12 cellular contexts compared by ENCODE assay signal in the genomic region with DNA sequence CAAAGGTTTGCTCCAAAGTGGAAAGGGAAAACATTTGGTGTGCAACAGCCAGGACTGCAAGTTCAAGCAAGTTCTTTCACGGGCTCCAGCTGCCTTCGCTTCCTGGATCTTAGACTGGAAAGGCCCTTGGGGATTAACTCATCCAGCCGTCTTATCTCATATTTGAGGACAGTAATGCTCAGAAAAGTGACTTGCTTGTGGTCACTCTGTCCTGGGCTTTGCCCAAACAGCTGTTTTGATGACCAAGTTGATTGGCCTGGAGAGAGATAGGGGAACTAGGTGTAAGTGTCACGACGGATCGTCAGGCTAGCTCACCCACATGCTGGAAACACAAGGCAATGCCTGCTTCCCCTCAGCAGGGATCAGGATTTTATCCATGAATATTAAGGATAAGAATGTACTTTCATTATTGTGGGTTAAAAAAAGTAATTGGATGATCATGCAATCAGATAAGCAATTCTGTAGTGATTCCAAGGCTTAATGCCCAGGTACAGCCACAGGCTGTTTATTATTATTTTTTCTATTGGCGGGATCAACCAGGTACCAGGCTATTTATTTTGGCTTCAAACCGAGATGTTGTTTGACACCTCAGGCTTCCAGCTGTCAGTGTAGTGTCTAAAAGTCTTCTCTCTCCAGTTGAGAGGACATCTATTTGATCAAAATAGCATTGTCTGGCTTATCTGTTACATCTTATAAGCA.
A peak's percentile ranks its signal among the peaks of the same experiment; 100 is the strongest.
DNase-seq lines count a peak whose midpoint lies in the region; ATAC-seq, FAIRE-seq and TF ChIP-seq lines count a peak whose summit lies in the region.
"Had no signal": no experiment of that assay in that cellular context is flagged by ENCODE, and none has a peak within 500 bp of the region (broad histone marks: within the 10 kb centered on the region; RNA-seq: fewer than 3 reads in every experiment).

No MANE protein-coding gene starts in this region.

- H3K4me1 ChIP-seq in thyroid gland: peaks cover 31 to 32% of the 10 kb centered on the region in 2 donors

- H3K36me3 ChIP-seq in bronchial epithelial cell (ENCODE audit: control insufficient read depth, insufficient read depth, low read length) (no peaks in the 10 kb centered on the region), thyroid gland (no peaks in the 10 kb centered on the region)

- intact Hi-C loops in thyroid gland (cut with DNase I): no loop called here

- TF ChIP-seq CTCF in bronchial epithelial cell (IDR thresholded peaks at IDR 0.05; ENCODE audit: insufficient read depth, low read length, severe bottlenecking) (no peak), thyroid gland (IDR thresholded peaks at IDR 0.05) (no peak), GM10248 (IDR thresholded peaks at IDR 0.05; ENCODE audit: control extremely low read depth, extremely low read depth, low read depth, missing control alignments) (no peak)

- H3K27me3 ChIP-seq in bronchial epithelial cell (ENCODE audit: control insufficient read depth, insufficient read depth, low read length) (no peaks in the 10 kb centered on the region), thyroid gland (no peaks in the 10 kb centered on the region)

- no peak for TF ChIP-seq POLR2A in thyroid gland (IDR thresholded peaks at IDR 0.05)

- WGBS in thyroid gland, 2 donors: 78 to 80% methylated on average over 8 of the region's 8 CpGs

- peak overlapping the region; percentile 42 to 94 (median 84) for H3K27ac ChIP-seq in thyroid gland

- CTCF ChIA-PET in GM10248 (lab: Yijun Ruan, JAX): no interaction called here

- no peak for FAIRE-seq in bronchial epithelial cell (lab: Jason Lieb, UNC)

- DNase-seq in NCI-H2029 treated with DMSO at 0.1 percent for 48 hours (lab: John Stamatoyannopoulos, UW): peak; percentile 25
- peak; percentile 88 for DNase-seq in bronchial epithelial cell (ENCODE audit: low read depth)
- DNase-seq in left lobe of liver (ENCODE audit: low spot score): no peak
- no peak for DNase-seq in thyroid gland
- no peak for DNase-seq in hippocampal formation (lab: John Stamatoyannopoulos, UW)
- no peak for DNase-seq in GM10248 (ENCODE audit: extremely low spot score)
- no peak for DNase-seq in kidney glomerular epithelial cell (lab: John Stamatoyannopoulos, UW)
- DNase-seq: activated T-cell treated with anti-CD3 and anti-CD28 coated beads, Interleukin-2, amount 50 U/mL, for 72 hours; effector CD8-positive, alpha-beta T cell; substantia nigra; T-helper 17 cell had no signal

- H3K9me3 ChIP-seq in thyroid gland: no peaks in the 10 kb centered on the region

- POLR2A ChIA-PET in GM10248 (lab: Yijun Ruan, JAX): no interaction called here

- ATAC-seq in left lobe of liver (peak; percentile 62), GM19023 (IDR thresholded peaks at IDR 0.05; ENCODE audit: unreplicated experiment) (no peak)
- ATAC-seq: activated T-cell treated with anti-CD3 and anti-CD28 coated beads, Interleukin-2, amount 50 U/mL, for 72 hours; T-helper 17 cell had no signal

- H3K4me3 ChIP-seq in bronchial epithelial cell (ENCODE audit: low read depth, low read length) (no peak overlapping the region), thyroid gland (replicated peaks in 1 of 3) (no peak overlapping the region)

Comparison
In these comparisons a context has a peak if more than half of its experiments do, and no peak if none do; other contexts are left out.
1. DNase-seq: peak in NCI-H2029 treated with DMSO at 0.1 percent for 48 hours (single experiment) and bronchial epithelial cell (single experiment); none in left lobe of liver (single experiment), thyroid gland (0 of 2), hippocampal formation (0 of 2), GM10248 (single experiment) and kidney glomerular epithelial cell (single experiment).